ENCODE assay signal across 1 cellular context in genomic region chr5:116569999-116570398, GRCh38.
TF ChIP-seq lines count a peak whose summit lies in the region.

No MANE protein-coding gene starts in this region.

TF ChIP-seq in GM23338, 12 proteins besides CTCF, POLR2A, EP300 and RAD21:
- TF ChIP-seq ZNF462 (CRISPR knock-in tag; IDR thresholded peaks at IDR 0.05) = no peak
- no peak for TF ChIP-seq ETS1 (IDR thresholded peaks at IDR 0.05)
- no peak for TF ChIP-seq EZH2phosphoT487 (IDR thresholded peaks at IDR 0.05; ENCODE audit: unreplicated experiment)
- TF ChIP-seq EZH2 (IDR thresholded peaks at IDR 0.05; ENCODE audit: low read depth, unreplicated experiment) = no peak
- no peak for TF ChIP-seq ZNF114 (CRISPR knock-in tag; IDR thresholded peaks at IDR 0.05)
- no peak for TF ChIP-seq CREB1 (CRISPR knock-in tag; IDR thresholded peaks at IDR 0.05; ENCODE audit: low read depth)
- TF ChIP-seq JUNB (IDR thresholded peaks at IDR 0.05; ENCODE audit: unreplicated experiment) = no peak
- TF ChIP-seq ZNF331 (CRISPR knock-in tag; IDR thresholded peaks at IDR 0.05; ENCODE audit: low read depth) = no peak
- TF ChIP-seq POLR2AphosphoS5 (IDR thresholded peaks at IDR 0.05; ENCODE audit: low read depth) = no peak
- TF ChIP-seq STAT1 (IDR thresholded peaks at IDR 0.05; ENCODE audit: unreplicated experiment) = no peak
- TF ChIP-seq REST (IDR thresholded peaks at IDR 0.05; ENCODE audit: unreplicated experiment) = no peak
- no peak for TF ChIP-seq NANOG (IDR thresholded peaks at IDR 0.05; ENCODE audit: borderline replicate concordance)
